Comparison of ENCODE assay signal across 8 cellular contexts in genomic region chr2:20005891-20006470, GRCh38. TPM values are rescaled to one million over a fixed set of nuclear protein-coding genes. Genes with fewer than 3 reads are reported as not detected.
"Had no signal": no experiment of that assay in that cellular context is flagged by ENCODE, and none has a peak within 500 bp of the region (broad histone marks: within the 10 kb centered on the region; RNA-seq: fewer than 3 reads in every experiment).

No MANE protein-coding gene starts in this region.

- H3K4me2 ChIP-seq: GM23338 had no signal

- H2AFZ ChIP-seq: GM23338 had no signal

- H3K4me3 ChIP-seq: GM23338 had no signal

- H3K9me3 Mint-ChIP-seq: GM23338, H9 had no signal

- ATAC-seq: GM23338 had no signal

- DNase-seq: H9, HCEC 1CT, KG1 had no signal

- FAIRE-seq: H1, H54 had no signal

- H3K4me1 Mint-ChIP-seq: GM23338, IgD-negative memory B cell had no signal

- H3K36me3 Mint-ChIP-seq: IgD-negative memory B cell had no signal

- H3K4me3 Mint-ChIP-seq: GM23338, H9, IgD-negative memory B cell had no signal

- H3K27ac Mint-ChIP-seq: GM23338, IgD-negative memory B cell had no signal

- H3K27ac ChIP-seq: HL-60 had no signal

RNA-seq across cellular contexts. Expression of gene MATN3, which starts 6.5 kb away (rescaled TPM):
- polyA plus RNA-seq: IgD-negative memory B cell had no signal
